Comparison of ENCODE assay signal across 6 cellular contexts in the genomic region with DNA sequence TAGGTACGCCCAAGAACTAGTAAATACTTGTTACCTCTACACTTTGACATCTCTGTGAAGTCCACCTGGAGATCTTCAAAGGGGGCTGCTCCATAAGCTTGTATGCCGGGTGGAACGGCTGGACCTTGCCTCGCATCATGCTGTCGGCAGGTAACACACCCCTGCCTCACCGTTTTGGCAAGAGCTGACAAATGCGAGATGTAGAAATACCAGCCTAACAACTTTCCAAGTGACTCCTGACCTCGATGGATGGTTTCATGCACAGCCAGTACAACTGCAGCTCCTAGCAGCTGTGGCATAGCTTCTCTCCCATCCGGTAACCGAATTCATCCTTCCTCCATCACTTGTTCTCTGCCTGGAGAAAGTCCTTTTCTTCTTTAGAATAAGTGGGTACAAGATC. TPM values are rescaled to one million over a fixed set of nuclear protein-coding genes. Genes with fewer than 3 reads are reported as not detected.
"Had no signal": no experiment of that assay in that cellular context is flagged by ENCODE, and none has a peak within 500 bp of the region (broad histone marks: within the 10 kb centered on the region; RNA-seq: fewer than 3 reads in every experiment).

No MANE protein-coding gene starts in this region.

RNA-seq across cellular contexts. Expression of gene FAM90A1, which starts 58.3 kb away (rescaled TPM):
- total RNA-seq: ascending aorta, LHCN-M2, OCI-LY7, RPMI7951, SJSA1 had no signal
- polyA plus RNA-seq: SK-N-SH had no signal
